Comparison of ENCODE assay signal across 18 cellular contexts in the genomic region with DNA sequence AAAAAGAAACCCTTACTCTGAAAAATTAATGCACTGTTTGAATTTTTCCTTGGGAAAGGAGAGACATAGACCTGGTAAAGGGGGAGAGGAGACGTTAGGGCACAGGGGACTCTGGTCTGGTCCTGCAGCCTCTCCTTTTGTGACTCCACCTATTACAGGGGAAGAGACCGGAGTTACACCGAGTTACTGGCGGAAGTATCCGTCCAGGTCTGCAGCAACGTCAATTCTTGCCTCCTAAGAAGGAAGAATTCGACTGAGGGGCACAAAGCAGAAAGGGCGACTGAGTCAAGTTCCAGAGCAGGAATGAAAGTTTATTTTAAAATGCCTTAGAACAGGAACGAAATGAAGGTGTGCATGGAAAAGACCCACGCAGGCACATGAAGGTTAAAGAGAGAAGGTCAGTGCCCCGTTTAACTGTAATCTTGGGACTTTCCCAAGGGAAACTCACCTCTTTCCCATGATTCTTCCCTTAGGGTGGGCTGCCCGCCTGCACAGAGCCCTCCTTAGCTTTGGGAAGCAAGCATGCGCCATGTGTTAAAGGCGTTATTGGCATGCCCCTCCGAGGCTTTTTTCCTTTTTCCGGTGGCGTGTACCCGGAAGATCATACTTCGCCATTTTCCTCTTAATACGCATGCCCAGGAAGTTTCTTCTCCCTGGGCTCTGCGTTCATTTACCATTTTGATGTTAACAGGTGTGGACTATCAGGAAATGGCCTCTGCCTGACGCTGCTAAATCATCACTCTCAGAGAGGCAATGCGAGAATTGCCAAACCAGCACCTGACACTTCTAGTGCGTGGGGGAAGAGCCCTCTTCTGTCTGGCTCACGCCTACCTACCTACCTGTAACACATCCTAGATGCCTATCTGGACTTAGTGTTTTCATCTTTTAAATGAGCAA.
DNase-seq lines count a peak whose midpoint lies in the region; ATAC-seq, FAIRE-seq and TF ChIP-seq lines count a peak whose summit lies in the region.
"Had no signal": no experiment of that assay in that cellular context is flagged by ENCODE, and none has a peak within 500 bp of the region (broad histone marks: within the 10 kb centered on the region; RNA-seq: fewer than 3 reads in every experiment).

No MANE protein-coding gene starts in this region.

- H3K27ac ChIP-seq in C4-2B: peak overlapping the region; percentile 69
- H3K27ac ChIP-seq: BLaER1 treated with 17β-estradiol and CSF1 and Interleukin-3, amounts not matched to agents 10 nM and 100 nM; GM23248 had no signal

- H3K4me3 ChIP-seq in LNCaP clone FGC (ENCODE audit: low read depth, low read length) (peak overlapping the region; percentile 33), bronchial epithelial cell (ENCODE audit: low read depth, low read length) (no peak overlapping the region)
- H3K4me3 ChIP-seq: BLaER1 treated with 17β-estradiol and CSF1 and Interleukin-3, amounts not matched to agents 10 nM and 100 nM; GM23248; HAP-1 had no signal

- DNase-seq in LNCaP clone FGC (ENCODE audit: low read depth) (no peak), SHP77 (lab: John Stamatoyannopoulos, UW) (peak; percentile 15 to 39), bronchial epithelial cell (ENCODE audit: low read depth) (no peak), superior temporal gyrus (ENCODE audit: extremely low spot score) (no peak), AG08395 (ENCODE audit: low spot score) (no peak), C1 segment of cervical spinal cord (lab: John Stamatoyannopoulos, UW) (no peak)
- DNase-seq: 8988T; Caco-2; CD4-positive, alpha-beta T cell; GM23248 had no signal

- FAIRE-seq in bronchial epithelial cell (lab: Jason Lieb, UNC): peak; percentile 13
- FAIRE-seq: D721Med, G401.6, GM12891, HepG2 had no signal

- no peak for ATAC-seq in GM18907 (IDR thresholded peaks at IDR 0.05; ENCODE audit: unreplicated experiment)
- ATAC-seq: HepG2 had no signal

- TF ChIP-seq CTCF in C4-2B (conservative IDR thresholded peaks at IDR 0.05) (no peak), LNCaP clone FGC (IDR thresholded peaks at IDR 0.05; ENCODE audit: control insufficient read depth, extremely low read depth, insufficient read depth) (no peak), bronchial epithelial cell (IDR thresholded peaks at IDR 0.05; ENCODE audit: insufficient read depth, low read length, severe bottlenecking) (no peak)

- no peaks in the 10 kb centered on the region for H3K27me3 ChIP-seq in bronchial epithelial cell (ENCODE audit: control insufficient read depth, insufficient read depth, low read length)
- H3K27me3 ChIP-seq: BLaER1 treated with 17β-estradiol and CSF1 and Interleukin-3, amounts not matched to agents 10 nM and 100 nM had no signal

- no peaks in the 10 kb centered on the region for H3K36me3 ChIP-seq in bronchial epithelial cell (ENCODE audit: control insufficient read depth, insufficient read depth, low read length)
- H3K36me3 ChIP-seq: BLaER1 treated with 17β-estradiol and CSF1 and Interleukin-3, amounts not matched to agents 10 nM and 100 nM; HAP-1 had no signal

Comparison
In these comparisons a context has a peak if more than half of its experiments do, and no peak if none do; other contexts are left out.
1. DNase-seq: peak in SHP77 (2 of 2); none in LNCaP clone FGC (single experiment), bronchial epithelial cell (single experiment), superior temporal gyrus (single experiment), AG08395 (single experiment) and C1 segment of cervical spinal cord (0 of 14).